19 cellular contexts compared by ENCODE assay signal in the genomic region with DNA sequence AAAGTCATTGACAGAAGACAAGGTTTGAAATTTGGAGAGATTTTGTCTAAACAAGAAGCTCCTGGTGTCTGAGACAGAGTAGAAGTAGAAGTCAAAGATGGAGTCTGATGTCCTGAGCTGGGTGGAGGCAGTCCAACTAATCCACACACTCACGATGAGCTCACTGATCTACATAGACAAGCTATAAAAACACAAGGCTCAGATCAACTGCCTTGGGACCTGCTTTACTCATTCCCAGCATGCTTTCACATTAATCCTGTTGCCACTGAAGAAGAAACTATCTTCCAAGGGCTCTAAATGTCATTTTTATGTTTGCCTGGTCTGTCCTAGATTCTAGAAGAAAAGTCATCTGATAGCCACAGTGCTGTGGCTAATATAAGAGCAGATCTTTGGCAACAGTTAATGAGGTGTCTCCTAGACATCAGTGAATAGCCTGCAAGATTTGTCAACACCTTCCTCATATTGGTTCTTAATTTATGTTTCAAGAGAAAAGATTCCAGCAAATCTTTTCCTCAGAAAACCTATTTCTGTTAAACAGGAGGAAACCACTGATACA.
A peak's percentile ranks its signal among the peaks of the same experiment; 100 is the strongest.
DNase-seq lines count a peak whose midpoint lies in the region; ATAC-seq and TF ChIP-seq lines count a peak whose summit lies in the region.
"Had no signal": no experiment of that assay in that cellular context is flagged by ENCODE, and none has a peak within 500 bp of the region (broad histone marks: within the 10 kb centered on the region; RNA-seq: fewer than 3 reads in every experiment).

No MANE protein-coding gene starts in this region.

- H3K9ac ChIP-seq in mammary epithelial cell (ENCODE audit: insufficient read depth, low read length) (no peak overlapping the region), smooth muscle cell (ENCODE audit: low read depth) (no peak overlapping the region)
- H3K9ac ChIP-seq: SK-N-SH had no signal

- no peaks in the 10 kb centered on the region for H3K4me1 ChIP-seq in mammary epithelial cell (ENCODE audit: insufficient read depth, low read length)
- no peaks in the 10 kb centered on the region for H3K4me1 ChIP-seq in foreskin keratinocyte
- no peaks in the 10 kb centered on the region for H3K4me1 ChIP-seq in smooth muscle cell (ENCODE audit: low read depth)
- H3K4me1 ChIP-seq: upper lobe of left lung had no signal

- TF ChIP-seq CTCF in MCF 10A (IDR thresholded peaks at IDR 0.05; ENCODE audit: unreplicated experiment) (no peak), mammary epithelial cell (conservative IDR thresholded peaks at IDR 0.05 in 1 of 2, IDR thresholded peaks at IDR 0.05 in 1 of 2; ENCODE audit: extremely low read depth in 1 of 2, insufficient read depth in 1 of 2, low read depth in 1 of 2, low read length in 2 of 2) (no peak), WERI-Rb-1 (IDR thresholded peaks at IDR 0.05; ENCODE audit: low read depth, low read length) (no peak), foreskin keratinocyte (conservative IDR thresholded peaks at IDR 0.05) (no peak), smooth muscle cell (IDR thresholded peaks at IDR 0.05; ENCODE audit: borderline replicate concordance, insufficient read depth, poor library complexity, severe bottlenecking) (no peak)

- H3K4me3 Mint-ChIP-seq in MCF 10A (ENCODE audit: unreplicated experiment) = no peak overlapping the region
- H3K4me3 Mint-ChIP-seq: activated naive CD8-positive, alpha-beta T cell treated with anti-CD3 and anti-CD28 coated beads, Interleukin-2, amount 10 ng/mL, durations not matched to agents 7 days and 5 days; activated T-cell treated with anti-CD3 and anti-CD28 coated beads, Interleukin-2, amount 50 U/mL, for 24 hours; central memory CD8-positive, alpha-beta T cell; stimulated activated naive B cell treated with anti-CD40 and anti-IgM and Interleukin-4, amounts not matched to agents 10 μg/mL and 1 μg/mL and 100 μg/mL, for 72 hours had no signal

- H2AFZ ChIP-seq in mammary epithelial cell (ENCODE audit: low read depth, low read length) = no peak overlapping the region
- H2AFZ ChIP-seq in smooth muscle cell (ENCODE audit: low read depth) = peak overlapping the region; percentile 48

- H3K9me3 ChIP-seq in mammary epithelial cell (replicated peaks; ENCODE audit: insufficient read depth, low read length) (no peaks in the 10 kb centered on the region), WERI-Rb-1 (ENCODE audit: severe bottlenecking) (peaks cover 3% of the 10 kb centered on the region), smooth muscle cell (replicated peaks; ENCODE audit: low read depth) (no peaks in the 10 kb centered on the region)
- H3K9me3 ChIP-seq: SK-N-SH, upper lobe of left lung had no signal

- no TSS peak for BruUV-seq in MCF 10A (replicated peaks; lab: Mats Ljungman, UMichigan)
- no TSS peak for BruUV-seq in mammary epithelial cell (replicated peaks; lab: Mats Ljungman, UMichigan)

- no peaks in the 10 kb centered on the region for H3K9me3 Mint-ChIP-seq in MCF 10A (ENCODE audit: unreplicated experiment)
- H3K9me3 Mint-ChIP-seq: stimulated activated naive B cell treated with anti-CD40 and anti-IgM and Interleukin-4, amounts not matched to agents 10 μg/mL and 1 μg/mL and 100 μg/mL, for 72 hours had no signal

- no peak overlapping the region for H3K4me2 ChIP-seq in mammary epithelial cell (ENCODE audit: insufficient read depth, low read depth, low read length)
- peak overlapping the region; percentile 36 for H3K4me2 ChIP-seq in smooth muscle cell
- H3K4me2 ChIP-seq: SK-N-SH had no signal

- dilution Hi-C loops in mammary epithelial cell (cut with HindIII; ENCODE audit: low sequenced_read_pairs) = no loop called here

- no peaks in the 10 kb centered on the region for H4K20me1 ChIP-seq in mammary epithelial cell (ENCODE audit: insufficient read depth, low read length)
- no peaks in the 10 kb centered on the region for H4K20me1 ChIP-seq in smooth muscle cell (ENCODE audit: low read depth)

- H3K4me1 Mint-ChIP-seq in MCF 10A (ENCODE audit: insufficient read depth, unreplicated experiment) = no peaks in the 10 kb centered on the region
- H3K4me1 Mint-ChIP-seq: activated naive CD8-positive, alpha-beta T cell treated with anti-CD3 and anti-CD28 coated beads, Interleukin-2, amount 10 ng/mL, durations not matched to agents 7 days and 5 days; central memory CD8-positive, alpha-beta T cell; stimulated activated naive B cell treated with anti-CD40 and anti-IgM and Interleukin-4, amounts not matched to agents 10 μg/mL and 1 μg/mL and 100 μg/mL, for 72 hours had no signal

- H3K79me2 ChIP-seq in mammary epithelial cell (ENCODE audit: insufficient read depth, low read length) = no peaks in the 10 kb centered on the region
- H3K79me2 ChIP-seq in smooth muscle cell (ENCODE audit: low read depth) = no peaks in the 10 kb centered on the region

- H3K27me3 Mint-ChIP-seq in MCF 10A (ENCODE audit: insufficient read depth, unreplicated experiment) = no peaks in the 10 kb centered on the region
- H3K27me3 Mint-ChIP-seq: activated naive CD8-positive, alpha-beta T cell treated with anti-CD3 and anti-CD28 coated beads, Interleukin-2, amount 10 ng/mL, durations not matched to agents 7 days and 5 days; activated T-cell treated with anti-CD3 and anti-CD28 coated beads, Interleukin-2, amount 50 U/mL, for 24 hours; central memory CD8-positive, alpha-beta T cell; stimulated activated naive B cell treated with anti-CD40 and anti-IgM and Interleukin-4, amounts not matched to agents 10 μg/mL and 1 μg/mL and 100 μg/mL, for 72 hours had no signal

- no peaks in the 10 kb centered on the region for H3F3A ChIP-seq in smooth muscle cell (ENCODE audit: low read depth)

- WGBS in mammary epithelial cell (ENCODE audit: low coverage, missing lambda C conversion rate) = 58% methylated on average over 1 of the region's 1 CpG
- WGBS in smooth muscle cell (ENCODE audit: low lambda C conversion rate) = 20% methylated on average over 1 of the region's 1 CpG

- H3K36me3 ChIP-seq in mammary epithelial cell (ENCODE audit: insufficient read depth, low read length) (no peaks in the 10 kb centered on the region), WERI-Rb-1 (no peaks in the 10 kb centered on the region), smooth muscle cell (ENCODE audit: low read depth) (no peaks in the 10 kb centered on the region)
- H3K36me3 ChIP-seq: upper lobe of left lung had no signal

- H3K27ac ChIP-seq in mammary epithelial cell (ENCODE audit: insufficient read depth, low read depth, low read length) (no peak overlapping the region), WERI-Rb-1 (no peak overlapping the region), foreskin keratinocyte (no peak overlapping the region), smooth muscle cell (ENCODE audit: low read depth) (no peak overlapping the region)
- H3K27ac ChIP-seq: upper lobe of left lung had no signal

- POLR2A ChIA-PET in MCF 10A (lab: Yijun Ruan, JAX) = no interaction called here

- peak; percentile 80 for ATAC-seq in foreskin keratinocyte
- no peak for ATAC-seq in GM21381 (IDR thresholded peaks at IDR 0.05; ENCODE audit: unreplicated experiment)
- ATAC-seq: stimulated activated naive B cell treated with anti-CD40 and anti-IgM and Interleukin-4, amounts not matched to agents 10 μg/mL and 1 μg/mL and 100 μg/mL, for 72 hours had no signal

- H3K36me3 Mint-ChIP-seq in MCF 10A (ENCODE audit: insufficient read depth, unreplicated experiment) = no peaks in the 10 kb centered on the region
- H3K36me3 Mint-ChIP-seq: activated naive CD8-positive, alpha-beta T cell treated with anti-CD3 and anti-CD28 coated beads, Interleukin-2, amount 10 ng/mL, durations not matched to agents 7 days and 5 days; stimulated activated naive B cell treated with anti-CD40 and anti-IgM and Interleukin-4, amounts not matched to agents 10 μg/mL and 1 μg/mL and 100 μg/mL, for 72 hours had no signal

- no peak overlapping the region for H3K27ac Mint-ChIP-seq in MCF 10A (ENCODE audit: low read depth, unreplicated experiment)
- H3K27ac Mint-ChIP-seq: activated naive CD8-positive, alpha-beta T cell treated with anti-CD3 and anti-CD28 coated beads, Interleukin-2, amount 10 ng/mL, durations not matched to agents 7 days and 5 days; activated T-cell treated with anti-CD3 and anti-CD28 coated beads, Interleukin-2, amount 50 U/mL, for 24 hours; stimulated activated naive B cell treated with anti-CD40 and anti-IgM and Interleukin-4, amounts not matched to agents 10 μg/mL and 1 μg/mL and 100 μg/mL, for 72 hours had no signal

- CTCF ChIA-PET in MCF 10A (lab: Yijun Ruan, JAX) (interaction anchor here (0.6 kb wide), 1 partner anchor 633 kb away, joined by 3 read pairs; no protein-coding TSS in a partner anchor), mammary epithelial cell (lab: Charles Lee; ENCODE audit: low non-redundant PET) (no interaction called here)

- intact Hi-C loops in MCF 10A (cut with micrococcal nuclease) (no loop called here), mammary epithelial cell (cut with micrococcal nuclease) (no loop called here)

- DNase-seq in MCF 10A (ENCODE audit: unreplicated experiment) = peak; percentile 14
- no peak for DNase-seq in mammary epithelial cell
- peak; percentile 23 for DNase-seq in WERI-Rb-1
- DNase-seq in foreskin keratinocyte = peak in 1 of 2 donors; percentile 65
- DNase-seq in smooth muscle cell (lab: John Stamatoyannopoulos, UW; ENCODE audit: unreplicated experiment) = no peak
- no peak for DNase-seq in HuH-7.5 (ENCODE audit: low spot score)
- no peak for DNase-seq in G401 (ENCODE audit: low spot score)
- DNase-seq: 8988T; activated naive CD8-positive, alpha-beta T cell treated with anti-CD3 and anti-CD28 coated beads, Interleukin-2, amount 10 ng/mL, durations not matched to agents 7 days and 5 days; activated T-cell treated with anti-CD3 and anti-CD28 coated beads, Interleukin-2, amount 50 U/mL, for 24 hours; mesendoderm; NCI-H146; NCI-H510A; nucleus accumbens; SK-N-SH; stimulated activated naive B cell treated with anti-CD40 and anti-IgM and Interleukin-4, amounts not matched to agents 10 μg/mL and 1 μg/mL and 100 μg/mL, for 72 hours; upper lobe of left lung had no signal

- H3K27me3 ChIP-seq in mammary epithelial cell (ENCODE audit: insufficient read depth, low read length) (no peaks in the 10 kb centered on the region), WERI-Rb-1 (ENCODE audit: insufficient read depth, low read depth, severe bottlenecking) (no peaks in the 10 kb centered on the region), foreskin keratinocyte (no peaks in the 10 kb centered on the region), smooth muscle cell (ENCODE audit: low read depth) (no peaks in the 10 kb centered on the region)
- H3K27me3 ChIP-seq: upper lobe of left lung had no signal

- in situ Hi-C loops in mammary epithelial cell (cut with MboI; ENCODE audit: low sequenced_read_pairs in 2 of 2) (no loop called here), G401 (cut with HindIII; ENCODE audit: low sequenced_read_pairs) (no loop called here)

- H3K4me3 ChIP-seq in mammary epithelial cell (replicated peaks in 1 of 3; ENCODE audit: insufficient read depth in 1 of 3, low read depth in 2 of 3, low read length in 3 of 3) (no peak overlapping the region), WERI-Rb-1 (ENCODE audit: low read depth, low read length) (no peak overlapping the region), smooth muscle cell (no peak overlapping the region)
- H3K4me3 ChIP-seq: upper lobe of left lung had no signal

Comparison
In these comparisons a context has a peak if more than half of its experiments do, and no peak if none do; other contexts are left out.
1. DNase-seq: peak in MCF 10A (single experiment) and WERI-Rb-1 (single experiment); none in mammary epithelial cell (single experiment), smooth muscle cell (single experiment), HuH-7.5 (single experiment) and G401 (single experiment).